ENCODE assay signal across 8 cellular contexts in genomic region chr6:85449388-85449817, GRCh38. TPM values are rescaled to one million over a fixed set of nuclear protein-coding genes. Genes with fewer than 3 reads are reported as not detected.
DNase-seq lines count a peak whose midpoint lies in the region; ATAC-seq and TF ChIP-seq lines count a peak whose summit lies in the region.

No MANE protein-coding gene starts in this region.

- peak overlapping the region; percentile 96 for H3K4me3 ChIP-seq in brain microvascular endothelial cell (ENCODE audit: low read depth, low read length)
- H3K4me3 ChIP-seq in kidney epithelial cell (ENCODE audit: low read depth, low read length): peak overlapping the region; percentile 95

- no peak for TF ChIP-seq CTCF in brain microvascular endothelial cell (IDR thresholded peaks at IDR 0.05; ENCODE audit: low read depth, low read length, missing control alignments)
- no peak for TF ChIP-seq CTCF in kidney epithelial cell (IDR thresholded peaks at IDR 0.05; ENCODE audit: insufficient read depth, low read length, poor library complexity, severe bottlenecking)

- DNase-seq in RPMI7951 (ENCODE audit: low read depth): peak; percentile 93
- peak; percentile 85 for DNase-seq in brain microvascular endothelial cell
- no peak for DNase-seq in kidney epithelial cell (ENCODE audit: low read depth)
- peak; percentile 30 to 40 for DNase-seq in stimulated activated CD4-positive, alpha-beta T cell treated with anti-CD3 and anti-CD28 coated beads, Interleukin-2, amount 100 ng/mL, for 48 hours
- no peak for DNase-seq in LoVo (ENCODE audit: low spot score)
- no peak for DNase-seq in effector CD4-positive, alpha-beta T cell

- ATAC-seq in GM18502 (IDR thresholded peaks at IDR 0.05; ENCODE audit: poor library complexity, unreplicated experiment) (peak; percentile 76), HG02571 (IDR thresholded peaks at IDR 0.05; ENCODE audit: unreplicated experiment) (peak; percentile 69)

- no peaks in the 10 kb centered on the region for H3K27me3 ChIP-seq in brain microvascular endothelial cell (replicated peaks)
- no peaks in the 10 kb centered on the region for H3K27me3 ChIP-seq in kidney epithelial cell (ENCODE audit: control insufficient read depth, insufficient read depth, low read length)

- in situ Hi-C loops in brain microvascular endothelial cell (cut with HindIII; ENCODE audit: low pct_ligation_motif_present, low sequenced_read_pairs): no loop called here

- H3K36me3 ChIP-seq in brain microvascular endothelial cell (replicated peaks): no peaks in the 10 kb centered on the region
- H3K36me3 ChIP-seq in kidney epithelial cell (ENCODE audit: control insufficient read depth, insufficient read depth, low read length): no peaks in the 10 kb centered on the region

- peak overlapping the region; percentile 95 for H3K27ac ChIP-seq in brain microvascular endothelial cell

RNA-seq across cellular contexts. Expression of gene NT5E, which starts 0.5 kb away (rescaled TPM):
- total RNA-seq in RPMI7951 (2014; rRNA removed; shearing (Covaris generic)): 395 and 427 TPM in 2 replicates
- 101 and 109 TPM in 2 replicates for total RNA-seq in kidney epithelial cell

Comparison
In these comparisons a context has a peak if more than half of its experiments do, and no peak if none do; other contexts are left out.
1. DNase-seq: peak in RPMI7951 (single experiment), brain microvascular endothelial cell (single experiment) and stimulated activated CD4-positive, alpha-beta T cell treated with anti-CD3 and anti-CD28 coated beads, Interleukin-2, amount 100 ng/mL, for 48 hours (2 of 2); none in kidney epithelial cell (single experiment), LoVo (single experiment) and effector CD4-positive, alpha-beta T cell (single experiment).